In the genomic region with DNA sequence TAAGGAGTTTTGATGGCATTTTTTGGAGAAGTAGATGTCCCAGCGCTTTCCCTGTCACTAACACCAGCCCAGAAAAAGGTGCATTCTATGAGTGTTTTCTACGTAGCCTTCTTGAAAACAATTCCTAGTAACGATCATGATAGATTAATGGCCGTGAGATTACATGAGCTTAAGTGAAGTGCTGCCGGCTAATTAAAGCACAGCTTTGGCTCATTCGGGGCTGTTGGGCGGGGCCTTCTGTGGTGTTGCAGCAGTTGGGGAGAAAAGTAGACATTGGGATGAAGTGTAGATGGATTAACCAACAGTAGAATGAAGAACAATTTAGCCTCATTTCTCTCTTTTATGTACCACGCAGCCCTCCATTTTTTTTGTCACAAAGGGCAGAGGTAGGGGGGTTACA, we compare ENCODE assay signal across 16 cellular contexts. TPM values are rescaled to one million over a fixed set of nuclear protein-coding genes. Genes with fewer than 3 reads are reported as not detected.
DNase-seq lines count a peak whose midpoint lies in the region; ATAC-seq and TF ChIP-seq lines count a peak whose summit lies in the region.
"Had no signal": no experiment of that assay in that cellular context is flagged by ENCODE, and none has a peak within 500 bp of the region (broad histone marks: within the 10 kb centered on the region; RNA-seq: fewer than 3 reads in every experiment).

No MANE protein-coding gene starts in this region.

- no peaks in the 10 kb centered on the region for H3K27me3 ChIP-seq in colonic mucosa
- H3K27me3 ChIP-seq in muscle layer of duodenum (ENCODE audit: low read depth, low read length) = no peaks in the 10 kb centered on the region
- H3K27me3 ChIP-seq in transverse colon = no peaks in the 10 kb centered on the region
- no peaks in the 10 kb centered on the region for H3K27me3 ChIP-seq in brain microvascular endothelial cell (replicated peaks)
- H3K27me3 ChIP-seq: cardiac muscle cell, SJSA1 had no signal

- in situ Hi-C loops in transverse colon (cut with MboI; ENCODE audit: low pct_ligation_motif_present in 1 of 4, low pct_unique_long_range_greater_than_20kb in 1 of 4, low sequenced_read_pairs in 3 of 4) = loop anchor here (25.0 kb wide), 3 partner anchors 239 to 364 kb away; a partner anchor contains a TSS
- in situ Hi-C loops in brain microvascular endothelial cell (cut with HindIII; ENCODE audit: low pct_ligation_motif_present, low sequenced_read_pairs) = no loop called here

- TF ChIP-seq CTCF in colonic mucosa (IDR thresholded peaks at IDR 0.05) = no peak
- TF ChIP-seq CTCF in transverse colon (IDR thresholded peaks at IDR 0.05) = no peak
- no peak for TF ChIP-seq CTCF in brain microvascular endothelial cell (IDR thresholded peaks at IDR 0.05; ENCODE audit: low read depth, low read length, missing control alignments)

- H3K36me3 ChIP-seq in colonic mucosa (no peaks in the 10 kb centered on the region), muscle layer of duodenum (ENCODE audit: control insufficient read depth in 1 of 2, insufficient read depth in 2 of 2, low read length in 2 of 2) (no peaks in the 10 kb centered on the region), transverse colon (no peaks in the 10 kb centered on the region), brain microvascular endothelial cell (replicated peaks) (no peaks in the 10 kb centered on the region)
- H3K36me3 ChIP-seq: cardiac muscle cell, SJSA1 had no signal

- WGBS in transverse colon (ENCODE audit: low coverage in 1 of 2), 2 donors = 68 to 71% methylated on average over 5 to 8 of the region's 8 CpGs

- DNase-seq in activated CD8-positive, alpha-beta memory T cell treated with anti-CD3 and anti-CD28 coated beads, Interleukin-2, amount 50 U/mL, for 48 hours = peak; percentile 23
- DNase-seq in activated CD8-positive, alpha-beta memory T cell treated with anti-CD3 and anti-CD28 coated beads for 24 hours = no peak
- DNase-seq in colonic mucosa (no peak), transverse colon (no peak), brain microvascular endothelial cell (no peak)
- DNase-seq: activated CD4-positive, alpha-beta T cell treated with anti-CD3 and anti-CD28 coated beads for 1 hour; KG1; kidney; NCI-H526; stimulated activated CD4-positive, alpha-beta T cell treated with anti-CD3 and anti-CD28 coated beads, Interleukin-4, amount 100 ng/mL, for 1 hour had no signal

- H3K27ac ChIP-seq in colonic mucosa (peak overlapping the region; percentile 15), muscle layer of duodenum (ENCODE audit: low read length) (peak overlapping the region; percentile 73), transverse colon (peak overlapping the region; percentile 58 to 75 (median 68)), brain microvascular endothelial cell (no peak overlapping the region)
- H3K27ac ChIP-seq: A549, cardiac muscle cell, SJSA1 had no signal

- intact Hi-C loops in colonic mucosa (cut with DNase I) (no loop called here), transverse colon (cut with DNase I; ENCODE audit: low total_unique reads) (no loop called here)

- no peak for TF ChIP-seq EP300 in transverse colon (IDR thresholded peaks at IDR 0.05; ENCODE audit: low read depth)

- H3K4me1 ChIP-seq in colonic mucosa = peaks cover 5% of the 10 kb centered on the region
- peaks cover 0 to 5% of the 10 kb centered on the region in 2 donors for H3K4me1 ChIP-seq in muscle layer of duodenum (ENCODE audit: control insufficient read depth in 1 of 2, insufficient read depth in 2 of 2, low read length in 2 of 2)
- peaks cover 0 to 15% (median 9%) of the 10 kb centered on the region in 4 donors for H3K4me1 ChIP-seq in transverse colon
- H3K4me1 ChIP-seq: A549 had no signal

- no peak for TF ChIP-seq POLR2A in transverse colon (IDR thresholded peaks at IDR 0.05)

- H3K9ac ChIP-seq in colonic mucosa (ENCODE audit: low read depth in 2 of 2, low read length in 2 of 2) = peak overlapping the region in 1 of 2 donors; percentile 23

- ATAC-seq in HG02588 (IDR thresholded peaks at IDR 0.05; ENCODE audit: unreplicated experiment) (no peak), HG02571 (IDR thresholded peaks at IDR 0.05; ENCODE audit: unreplicated experiment) (no peak)
- ATAC-seq: A549 had no signal

- H3K9me3 ChIP-seq in colonic mucosa = no peaks in the 10 kb centered on the region
- H3K9me3 ChIP-seq in muscle layer of duodenum (ENCODE audit: control insufficient read depth in 1 of 2, low read length in 2 of 2) = peaks cover 0 to 6% of the 10 kb centered on the region in 2 donors
- H3K9me3 ChIP-seq in transverse colon = no peaks in the 10 kb centered on the region
- H3K9me3 ChIP-seq: A549 had no signal

- no peak overlapping the region for H3K4me3 ChIP-seq in colonic mucosa
- H3K4me3 ChIP-seq in muscle layer of duodenum (ENCODE audit: low read depth in 1 of 2, low read length in 2 of 2) = peak overlapping the region; percentile 34 to 45
- H3K4me3 ChIP-seq in transverse colon = peak overlapping the region in 1 of 4 donors; percentile 2
- H3K4me3 ChIP-seq in brain microvascular endothelial cell (ENCODE audit: low read depth, low read length) = no peak overlapping the region
- H3K4me3 ChIP-seq: A549, cardiac muscle cell, SJSA1 had no signal

RNA-seq across cellular contexts. Expression of gene TRAF3IP2, which starts 20.8 kb away (rescaled TPM):
- total RNA-seq in colonic mucosa = 10 to 100 TPM; 62.0 to 66.6 TPM
- total RNA-seq in transverse colon = 10 to 100 TPM; 33.0 to 57.8 (median 54.5) TPM

Comparison
In these comparisons a context has a peak if more than half of its experiments do, and no peak if none do; other contexts are left out.
1. H3K4me3 ChIP-seq: peak in muscle layer of duodenum (2 of 2); none in colonic mucosa (single experiment) and brain microvascular endothelial cell (single experiment).